ENCODE assay signal across 11 cellular contexts in the genomic region with DNA sequence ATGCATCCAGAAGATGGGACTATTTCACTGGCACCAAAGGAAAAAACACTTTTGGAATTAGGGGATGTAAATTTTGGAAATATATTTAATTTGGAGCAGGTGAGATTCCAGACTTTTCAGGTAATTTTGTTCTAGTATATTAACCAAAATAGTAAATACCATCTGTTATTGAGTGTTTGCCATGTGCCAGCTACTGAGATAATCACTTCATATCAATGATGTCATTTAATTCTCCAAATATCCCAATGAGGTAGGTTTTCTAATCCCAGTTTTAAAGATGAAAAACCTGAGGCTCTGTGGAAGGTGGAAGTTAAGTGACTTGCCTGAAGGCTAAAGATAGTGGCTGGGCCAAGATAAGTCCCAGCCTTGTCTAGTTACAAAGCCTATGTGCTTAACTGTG.
"Had no signal": no experiment of that assay in that cellular context is flagged by ENCODE, and none has a peak within 500 bp of the region (broad histone marks: within the 10 kb centered on the region; RNA-seq: fewer than 3 reads in every experiment).

No MANE protein-coding gene starts in this region.

- H3K27ac ChIP-seq: GM23248 had no signal

- ATAC-seq: GM23338, HCT116 had no signal

- FAIRE-seq: H1, H54 had no signal

- H3K4me1 ChIP-seq: HAP-1 had no signal

- H2AFZ ChIP-seq: GM23248, GM23338 had no signal

- H3K9me3 Mint-ChIP-seq: HFFc6 had no signal

- H3K4me3 ChIP-seq: GM23248, GM23338, HAP-1 had no signal

- H3K9ac ChIP-seq: GM23248 had no signal

- H3K27ac Mint-ChIP-seq: GM23338, H9, HFFc6 had no signal

- H3K4me2 ChIP-seq: GM23338 had no signal

- H3K4me3 Mint-ChIP-seq: GM23338, H9, HFFc6 had no signal

- DNase-seq: GM23248, GOT3, H7, H9, HCEC 1CT, HFFc6 had no signal
